8 cellular contexts compared by ENCODE assay signal in genomic region chr7:129664029-129665012, GRCh38. TPM values are rescaled to one million over a fixed set of nuclear protein-coding genes. Genes with fewer than 3 reads are reported as not detected.
DNase-seq lines count a peak whose midpoint lies in the region; TF ChIP-seq lines count a peak whose summit lies in the region.

No MANE protein-coding gene starts in this region.

- no peaks in the 10 kb centered on the region for H3K27me3 Mint-ChIP-seq in HFFc6 (ENCODE audit: insufficient read depth)

- TF ChIP-seq CTCF in HFFc6 (IDR thresholded peaks at IDR 0.05): peak; percentile 88
- TF ChIP-seq CTCF in cardiac fibroblast (IDR thresholded peaks at IDR 0.05; ENCODE audit: low read depth, low read length): peak; percentile 42

- peak overlapping the region; percentile 50 for H3K4me3 Mint-ChIP-seq in HFFc6

- H3K9me3 Mint-ChIP-seq in HFFc6: no peaks in the 10 kb centered on the region

- H3K27ac Mint-ChIP-seq in HFFc6: peak overlapping the region; percentile 61

- no peak overlapping the region for H3K4me3 ChIP-seq in cardiac fibroblast (replicated peaks in 1 of 2; ENCODE audit: low read depth in 2 of 2, low read length in 2 of 2)

- peaks cover 10% of the 10 kb centered on the region for H3K36me3 Mint-ChIP-seq in HFFc6 (ENCODE audit: low read depth)

- in situ Hi-C loops in Caki2 (cut with HindIII; ENCODE audit: low pct_unique_long_range_greater_than_20kb, low sequenced_read_pairs): no loop called here

- H3K4me1 Mint-ChIP-seq in HFFc6 (ENCODE audit: low read depth): peaks cover 27% of the 10 kb centered on the region

- peak; percentile 58 for DNase-seq in Caki2 (ENCODE audit: low read depth)
- peak; percentile 76 for DNase-seq in HFFc6
- DNase-seq in NCI-H82 (lab: John Stamatoyannopoulos, UW): peak; percentile 70
- peak; percentile 85 to 86 for DNase-seq in cardiac fibroblast (ENCODE audit: low read depth in 2 of 2)
- DNase-seq in medulla oblongata (ENCODE audit: extremely low spot score): peak; percentile 68
- DNase-seq in NCI-H128 (lab: John Stamatoyannopoulos, UW; ENCODE audit: unreplicated experiment): no peak
- no peak for DNase-seq in stimulated activated CD4-positive, alpha-beta T cell treated with anti-CD3 and anti-CD28 coated beads, Interleukin-2, amount 100 ng/mL, for 48 hours
- no peak for DNase-seq in activated CD4-positive, alpha-beta T cell treated with anti-CD3 and anti-CD28 coated beads for 4 hours

RNA-seq across cellular contexts. Expression of gene NRF1, which starts 52.8 kb away (rescaled TPM):
- 8.9 and 10.1 TPM in 2 replicates for total RNA-seq in Caki2 (2014; rRNA removed; shearing (Covaris generic); ENCODE audit: low replicate concordance)
- total RNA-seq in HFFc6 (2021; fragmentation: NEBNext Ultra II Directional; extraction: Animal tissue kit (Norgen Biotek cat#: 25700)): 10 to 100 TPM in 4 of 6 experiments, 1 to 10 TPM in 2; 8.8 to 11.8 (median 10.4) TPM

Comparison
In these comparisons a context has a peak if more than half of its experiments do, and no peak if none do; other contexts are left out.
1. DNase-seq: peak in Caki2 (single experiment), HFFc6 (single experiment), NCI-H82 (single experiment), cardiac fibroblast (2 of 2) and medulla oblongata (single experiment); none in NCI-H128 (single experiment), stimulated activated CD4-positive, alpha-beta T cell treated with anti-CD3 and anti-CD28 coated beads, Interleukin-2, amount 100 ng/mL, for 48 hours (0 of 2) and activated CD4-positive, alpha-beta T cell treated with anti-CD3 and anti-CD28 coated beads for 4 hours (0 of 2).